13 cellular contexts compared by ENCODE assay signal in the genomic region with DNA sequence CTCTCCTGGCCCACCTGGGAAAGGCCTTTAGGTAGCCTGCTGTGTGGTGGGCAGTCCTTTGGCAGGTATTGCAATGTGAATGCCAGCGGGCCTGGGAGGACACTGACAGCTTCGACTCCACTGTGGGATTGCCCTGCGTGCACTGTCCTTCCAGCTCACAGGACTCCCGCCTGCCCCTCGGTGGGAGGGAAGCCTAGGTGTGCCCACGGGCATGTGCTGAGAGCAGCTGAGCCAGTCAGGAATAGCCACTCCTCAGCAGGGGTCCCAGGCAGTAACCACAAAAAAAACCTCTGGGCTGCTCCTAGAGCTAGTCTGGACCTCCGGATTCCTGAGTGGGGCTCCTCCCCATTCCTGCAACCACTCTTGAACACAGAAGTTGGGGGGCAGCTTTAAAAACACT.
DNase-seq lines count a peak whose midpoint lies in the region; ATAC-seq and TF ChIP-seq lines count a peak whose summit lies in the region.
"Had no signal": no experiment of that assay in that cellular context is flagged by ENCODE, and none has a peak within 500 bp of the region (broad histone marks: within the 10 kb centered on the region; RNA-seq: fewer than 3 reads in every experiment).

No MANE protein-coding gene starts in this region.

- WGBS in IMR-90 (ENCODE audit: extremely low coverage in 2 of 2, insufficient read length in 1 of 2), 2 experiments: no CpG with 5 or more reads among the region's 7 CpGs

- H4K20me1 ChIP-seq in IMR-90 (ENCODE audit: insufficient read depth, low read length): no peaks in the 10 kb centered on the region
- H4K20me1 ChIP-seq: BLaER1 had no signal

- no peak overlapping the region for H3K14ac ChIP-seq in IMR-90 (replicated peaks; ENCODE audit: low read depth, low read length)

- no peaks in the 10 kb centered on the region for H3K79me1 ChIP-seq in IMR-90 (ENCODE audit: low read depth in 1 of 2, low read length in 2 of 2)

- H3K23ac ChIP-seq in IMR-90 (ENCODE audit: low read depth, low read length): no peak overlapping the region

- no peak overlapping the region for H3K4me3 ChIP-seq in IMR-90 (ENCODE audit: insufficient read depth, low read depth, low read length)
- H3K4me3 ChIP-seq in choroid plexus epithelial cell (ENCODE audit: low read depth, low read length): no peak overlapping the region
- H3K4me3 ChIP-seq: BLaER1 had no signal

- H3K36me3 ChIP-seq in IMR-90 (ENCODE audit: control insufficient read depth, insufficient read depth, low read length): no peaks in the 10 kb centered on the region
- H3K36me3 ChIP-seq: BLaER1 had no signal

- peaks cover 1% of the 10 kb centered on the region for H3K27me3 Mint-ChIP-seq in activated CD4-positive, alpha-beta memory T cell treated with anti-CD3 and anti-CD28 coated beads for 36 hours

- peaks cover 2% of the 10 kb centered on the region for H3K36me3 Mint-ChIP-seq in activated CD4-positive, alpha-beta memory T cell treated with anti-CD3 and anti-CD28 coated beads for 36 hours
- H3K36me3 Mint-ChIP-seq: IgD-negative memory B cell had no signal

- no peak for ATAC-seq in IMR-90 (ENCODE audit: low read depth)

- H4K91ac ChIP-seq in IMR-90 (ENCODE audit: insufficient read depth, low read depth, low read length): no peak overlapping the region

- H3K9me3 Mint-ChIP-seq in activated CD4-positive, alpha-beta memory T cell treated with anti-CD3 and anti-CD28 coated beads for 36 hours: peaks cover 17% of the 10 kb centered on the region

- dilution Hi-C loops in IMR-90 (cut with HindIII; ENCODE audit: low sequenced_read_pairs, unreplicated experiment): no loop called here

- no peak overlapping the region for H3K4me2 ChIP-seq in IMR-90 (ENCODE audit: low read depth, low read length)
- H3K4me2 ChIP-seq: BLaER1 had no signal

- no peak overlapping the region for H2BK5ac ChIP-seq in IMR-90 (ENCODE audit: low read depth, low read length, poor library complexity, severe bottlenecking)

- H2AFZ ChIP-seq in IMR-90 (replicated peaks; ENCODE audit: low read length, poor library complexity): peak overlapping the region; percentile 19

- no peak overlapping the region for H3K9ac ChIP-seq in IMR-90 (ENCODE audit: low read depth, low read length)
- H3K9ac ChIP-seq: BLaER1 had no signal

- no peak overlapping the region for H3K56ac ChIP-seq in IMR-90 (ENCODE audit: extremely low read depth, insufficient read depth, low read length)

- no peak overlapping the region for H2BK15ac ChIP-seq in IMR-90 (ENCODE audit: low read depth, low read length)

- no TSS peak for BruUV-seq in IMR-90 (replicated peaks; lab: Mats Ljungman, UMichigan)

- TF ChIP-seq CTCF in IMR-90 (conservative IDR thresholded peaks at IDR 0.05; ENCODE audit: low read depth, low read length) (no peak), choroid plexus epithelial cell (conservative IDR thresholded peaks at IDR 0.05; ENCODE audit: low read depth, low read length) (no peak)

- in situ Hi-C loops in IMR-90 (cut with MboI; ENCODE audit: low sequenced_read_pairs): no loop called here

- intact Hi-C loops in IMR-90 (cut with micrococcal nuclease): no loop called here
- intact Hi-C loops in activated CD4-positive, alpha-beta memory T cell treated with anti-CD3 and anti-CD28 coated beads for 36 hours (cut with micrococcal nuclease): no loop called here

- peak overlapping the region; percentile 12; the same call in 1 of the 2 replicates for H3K4ac ChIP-seq in IMR-90 (ENCODE audit: low read depth, low read length)

- no peak for TF ChIP-seq RAD21 in IMR-90 (IDR thresholded peaks at IDR 0.05; ENCODE audit: low read length)

- no peaks in the 10 kb centered on the region for H3K4me1 Mint-ChIP-seq in activated CD4-positive, alpha-beta memory T cell treated with anti-CD3 and anti-CD28 coated beads for 36 hours (ENCODE audit: low read depth)
- H3K4me1 Mint-ChIP-seq: IgD-negative memory B cell had no signal

- H2AK5ac ChIP-seq in IMR-90 (ENCODE audit: low read depth, low read length): peak overlapping the region; percentile 7

- H3K9me3 ChIP-seq in IMR-90 (ENCODE audit: control insufficient read depth, insufficient read depth, low read length): no peaks in the 10 kb centered on the region

- H4K5ac ChIP-seq in IMR-90 (ENCODE audit: low read depth, low read length): no peak overlapping the region

- H3K4me1 ChIP-seq in IMR-90 (ENCODE audit: control insufficient read depth, insufficient read depth, low read length): peaks cover 7% of the 10 kb centered on the region
- H3K4me1 ChIP-seq: BLaER1 had no signal

- no peak overlapping the region for H3K18ac ChIP-seq in IMR-90 (ENCODE audit: low read depth, low read length)

- no peak overlapping the region for H4K8ac ChIP-seq in IMR-90 (ENCODE audit: low read depth in 2 of 2, low read length in 2 of 2)

- H3K4me3 Mint-ChIP-seq in activated CD4-positive, alpha-beta memory T cell treated with anti-CD3 and anti-CD28 coated beads for 36 hours: no peak overlapping the region
- H3K4me3 Mint-ChIP-seq: CD8-positive, alpha-beta memory T cell; IgD-negative memory B cell had no signal

- no peak overlapping the region for H2BK120ac ChIP-seq in IMR-90 (ENCODE audit: low read depth, low read length)

- peak overlapping the region; percentile 56 for H2AK9ac ChIP-seq in IMR-90 (replicated peaks; ENCODE audit: low read depth, low read length, poor library complexity)

- CTCF ChIA-PET in IMR-90 (lab: Yijun Ruan, JAX): no interaction called here
- CTCF ChIA-PET in activated CD4-positive, alpha-beta memory T cell treated with anti-CD3 and anti-CD28 coated beads for 36 hours (lab: Charles Lee): no interaction called here

- DNase-seq in COLO668 (lab: John Stamatoyannopoulos, UW; ENCODE audit: unreplicated experiment) (peak; percentile 44), IMR-90 (no peak), choroid plexus epithelial cell (ENCODE audit: low read depth) (peak; percentile 35), myocyte (ENCODE audit: low read depth) (peak; percentile 56), NCI-H2227 (lab: John Stamatoyannopoulos, UW; ENCODE audit: unreplicated experiment) (no peak), NOMO-1 treated with DMSO at 0.1 percent for 48 hours (lab: John Stamatoyannopoulos, UW; ENCODE audit: unreplicated experiment) (no peak)
- DNase-seq in activated effector memory CD4-positive, alpha-beta T cell treated with anti-CD3 and anti-CD28 coated beads, Interleukin-2, amount 50 U/mL, for 16 hours: no peak
- no peak for DNase-seq in activated CD4-positive, alpha-beta memory T cell treated with anti-CD3 and anti-CD28 coated beads for 36 hours
- DNase-seq: 8988T; AML-193; CD8-positive, alpha-beta memory T cell had no signal

- H2BK20ac ChIP-seq in IMR-90 (ENCODE audit: low read depth, low read length): no peak overlapping the region

- H3K27ac ChIP-seq in IMR-90 (ENCODE audit: insufficient read depth, low read length): no peak overlapping the region
- H3K27ac ChIP-seq: BLaER1 had no signal

- no peak overlapping the region for H3K27ac Mint-ChIP-seq in activated CD4-positive, alpha-beta memory T cell treated with anti-CD3 and anti-CD28 coated beads for 36 hours
- H3K27ac Mint-ChIP-seq: CD8-positive, alpha-beta memory T cell; IgD-negative memory B cell had no signal

- H3K9me1 ChIP-seq in IMR-90 (ENCODE audit: insufficient read depth, low read length): peaks cover 10% of the 10 kb centered on the region

- POLR2A ChIA-PET in IMR-90 (lab: Charles Lee; ENCODE audit: unreplicated experiment): no interaction called here
- POLR2A ChIA-PET in activated CD4-positive, alpha-beta memory T cell treated with anti-CD3 and anti-CD28 coated beads for 36 hours (lab: Charles Lee): no interaction called here

- TF ChIP-seq POLR2A in IMR-90 (IDR thresholded peaks at IDR 0.05; ENCODE audit: low read depth, low read length): no peak

- H3K27me3 ChIP-seq in IMR-90 (ENCODE audit: control insufficient read depth, insufficient read depth, low read length): no peaks in the 10 kb centered on the region
- H3K27me3 ChIP-seq: BLaER1 had no signal

TF ChIP-seq in IMR-90, 13 proteins besides CTCF, POLR2A, EP300 and RAD21:
- TF ChIP-seq MAFK (IDR thresholded peaks at IDR 0.05; ENCODE audit: low read depth, low read length) (no peak), CEBPB (IDR thresholded peaks at IDR 0.05; ENCODE audit: low read depth, low read length) (no peak), MXI1 (IDR thresholded peaks at IDR 0.05; ENCODE audit: borderline replicate concordance, low read depth, low read length) (no peak), RCOR1 (IDR thresholded peaks at IDR 0.05; ENCODE audit: insufficient replicate concordance, low read length) (no peak), ELK1 (IDR thresholded peaks at IDR 0.05; ENCODE audit: borderline replicate concordance, low read depth, low read length) (no peak), NFE2L2 (IDR thresholded peaks at IDR 0.05; ENCODE audit: low read depth, low read length) (no peak), RFX5 (IDR thresholded peaks at IDR 0.05; ENCODE audit: low read depth, low read length) (no peak), MAZ (IDR thresholded peaks at IDR 0.05; ENCODE audit: borderline replicate concordance, low read depth, low read length) (no peak), FOS (IDR thresholded peaks at IDR 0.05; ENCODE audit: low read depth, low read length) (no peak), USF2 (IDR thresholded peaks at IDR 0.05; ENCODE audit: low read depth, low read length) (no peak), SMC3 (IDR thresholded peaks at IDR 0.05; ENCODE audit: low read depth, low read length) (no peak), BHLHE40 (IDR thresholded peaks at IDR 0.05; ENCODE audit: low read depth, low read length) (no peak), CHD1 (IDR thresholded peaks at IDR 0.05; ENCODE audit: low read depth, low read length) (no peak)

Comparison
In these comparisons a context has a peak if more than half of its experiments do, and no peak if none do; other contexts are left out.
1. DNase-seq: peak in COLO668 (single experiment), choroid plexus epithelial cell (single experiment) and myocyte (single experiment); none in IMR-90 (single experiment), NCI-H2227 (single experiment), activated effector memory CD4-positive, alpha-beta T cell treated with anti-CD3 and anti-CD28 coated beads, Interleukin-2, amount 50 U/mL, for 16 hours (single experiment), activated CD4-positive, alpha-beta memory T cell treated with anti-CD3 and anti-CD28 coated beads for 36 hours (single experiment) and NOMO-1 treated with DMSO at 0.1 percent for 48 hours (single experiment).